13 cellular contexts compared by ENCODE assay signal in the genomic region with DNA sequence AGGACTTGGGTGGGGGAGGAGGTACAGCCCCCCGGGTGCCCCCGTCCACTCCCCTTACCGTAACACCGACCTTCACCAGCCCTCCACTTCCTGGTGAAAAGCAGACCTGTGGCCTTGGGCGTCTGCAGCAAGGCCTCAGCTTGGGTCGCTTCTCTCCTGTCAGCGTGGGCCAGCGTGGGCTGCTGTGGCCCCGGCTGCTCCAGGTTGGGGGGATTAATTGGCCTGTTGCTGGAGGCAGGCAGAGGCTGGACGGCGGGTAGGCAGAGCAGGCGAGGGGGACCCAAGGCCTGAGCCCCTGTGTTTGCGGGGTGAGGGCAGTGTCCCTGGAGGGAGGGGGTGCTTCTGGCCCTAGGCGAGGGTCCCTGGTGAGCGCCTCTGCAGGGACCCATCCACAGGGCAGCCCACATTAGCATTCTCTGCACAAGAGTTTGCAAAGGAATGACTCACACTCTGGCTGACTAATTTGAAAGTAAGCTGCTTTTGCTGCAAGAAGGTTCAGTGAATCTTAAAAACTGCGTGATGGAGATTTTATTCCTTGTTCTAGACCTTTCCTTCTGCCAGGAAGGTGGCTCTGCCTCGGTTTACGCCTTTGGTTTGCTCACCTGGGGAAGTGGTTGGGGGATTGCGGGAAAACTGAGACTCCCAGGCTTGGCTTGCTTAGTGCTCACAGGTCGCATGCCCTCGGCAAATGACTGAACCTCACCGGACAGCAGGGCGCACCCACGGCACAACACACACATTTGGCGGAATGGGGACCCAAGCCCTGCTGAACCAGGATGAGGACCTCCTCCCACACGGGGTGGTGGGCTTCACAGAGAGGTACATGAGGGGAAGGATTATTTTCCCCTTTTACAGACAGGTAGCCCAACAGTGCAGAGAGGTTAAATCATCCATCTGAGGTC. TPM values are rescaled to one million over a fixed set of nuclear protein-coding genes. Genes with fewer than 3 reads are reported as not detected.
DNase-seq lines count a peak whose midpoint lies in the region; TF ChIP-seq lines count a peak whose summit lies in the region.
"Had no signal": no experiment of that assay in that cellular context is flagged by ENCODE, and none has a peak within 500 bp of the region (broad histone marks: within the 10 kb centered on the region; RNA-seq: fewer than 3 reads in every experiment).

No MANE protein-coding gene starts in this region.

- H2AFZ ChIP-seq in H9 (ENCODE audit: low read length) (no peak overlapping the region), fibroblast of lung (ENCODE audit: low read length) (no peak overlapping the region)

- no peak overlapping the region for H2BK5ac ChIP-seq in H9 (ENCODE audit: insufficient read length, low read length)

- no peak overlapping the region for H2BK20ac ChIP-seq in H9 (ENCODE audit: low read depth, low read length, poor library complexity, severe bottlenecking)

- H3K36me3 ChIP-seq in fibroblast of lung (ENCODE audit: control insufficient read depth, insufficient read depth, low read length): no peaks in the 10 kb centered on the region

- no peaks in the 10 kb centered on the region for H3K79me1 ChIP-seq in H9 (ENCODE audit: insufficient read depth, low read depth, low read length, poor library complexity, severe bottlenecking)

- no peak overlapping the region for H4K5ac ChIP-seq in H9 (ENCODE audit: insufficient read length, low read depth, low read length)

- H3K4me1 ChIP-seq in H9 (ENCODE audit: insufficient read depth, low read length): no peaks in the 10 kb centered on the region; the same call in 1 of the 2 replicates
- H3K4me1 ChIP-seq in fibroblast of lung (ENCODE audit: control insufficient read depth, extremely low read depth, insufficient read depth, low read length): no peaks in the 10 kb centered on the region

- H3K56ac ChIP-seq in H9 (ENCODE audit: insufficient read length, low read depth, low read length): no peak overlapping the region

- no peak overlapping the region for H4K91ac ChIP-seq in H9 (ENCODE audit: insufficient read length, low read depth, low read length)

- H3K23ac ChIP-seq in H9 (ENCODE audit: insufficient read length, low read depth, low read length): no peak overlapping the region

- H3K9me3 ChIP-seq in H9 (ENCODE audit: control insufficient read depth, low read depth, low read length) (no peaks in the 10 kb centered on the region), fibroblast of lung (ENCODE audit: control insufficient read depth, insufficient read depth, low read depth, low read length) (no peaks in the 10 kb centered on the region)

- H3K27ac ChIP-seq in H9 (ENCODE audit: insufficient read length, low read depth, low read length) (no peak overlapping the region), fibroblast of lung (ENCODE audit: insufficient read depth, low read length) (no peak overlapping the region)

- peak overlapping the region; percentile 38; the same call in 1 of the 2 replicates for H3K14ac ChIP-seq in H9 (ENCODE audit: insufficient read depth, low read length)

- H3K4ac ChIP-seq in H9 (ENCODE audit: low read depth, low read length): no peak overlapping the region

- H3K9ac ChIP-seq in H9 (ENCODE audit: extremely low read depth, insufficient read length, low read length) (no peak overlapping the region), fibroblast of lung (ENCODE audit: insufficient read depth, low read length) (no peak overlapping the region)

- H3K4me1 Mint-ChIP-seq in H9: peaks cover 19 to 20% of the 10 kb centered on the region in 2 experiments
- H3K4me1 Mint-ChIP-seq: activated CD4-positive, alpha-beta memory T cell treated with anti-CD3 and anti-CD28 coated beads, Interleukin-2, amount 10 ng/mL, durations not matched to agents 7 days and 5 days; activated naive CD8-positive, alpha-beta T cell treated with anti-CD3 and anti-CD28 coated beads, Interleukin-2, amount 50 U/mL, for 24 hours; T-cell had no signal

- no peak overlapping the region for H3K4me3 ChIP-seq in fibroblast of lung (replicated peaks in 1 of 4; ENCODE audit: control extremely low read depth in 1 of 4, insufficient read depth in 1 of 4, low read depth in 3 of 4, low read length in 4 of 4)
- no peak overlapping the region for H3K4me3 ChIP-seq in retinal pigment epithelial cell (ENCODE audit: low read length)

- H3K27me3 ChIP-seq in H9 (ENCODE audit: insufficient read depth, low read length) (no peaks in the 10 kb centered on the region), fibroblast of lung (ENCODE audit: control insufficient read depth, insufficient read depth, low read length) (peaks cover 2% of the 10 kb centered on the region)

- H2BK120ac ChIP-seq in H9 (ENCODE audit: low read depth, low read length, poor library complexity, severe bottlenecking): no peak overlapping the region

- H2BK15ac ChIP-seq in H9 (ENCODE audit: low read depth, low read length): no peak overlapping the region

- no CpG with 5 or more reads among the region's 26 CpGs for WGBS in H9 (ENCODE audit: extremely low coverage, insufficient read length, low lambda C conversion rate)

- H4K20me1 ChIP-seq in H9 (ENCODE audit: control insufficient read depth, insufficient read depth, insufficient read length) (peaks cover 2% of the 10 kb centered on the region), fibroblast of lung (ENCODE audit: control insufficient read depth, extremely low read depth, insufficient read depth, low read length) (no peaks in the 10 kb centered on the region)

- H3K79me2 ChIP-seq in H9 (ENCODE audit: insufficient read depth, low read length) (no peaks in the 10 kb centered on the region; the same call in 1 of the 2 replicates), fibroblast of lung (ENCODE audit: control insufficient read depth, insufficient read depth, low read length) (no peaks in the 10 kb centered on the region)

- H4K8ac ChIP-seq in H9 (replicated peaks; ENCODE audit: insufficient read length, low read depth, low read length): no peak overlapping the region

- H3K4me3 Mint-ChIP-seq in H9: no peak overlapping the region
- H3K4me3 Mint-ChIP-seq: activated CD4-positive, alpha-beta memory T cell treated with anti-CD3 and anti-CD28 coated beads, Interleukin-2, amount 10 ng/mL, durations not matched to agents 7 days and 5 days; activated naive CD8-positive, alpha-beta T cell treated with anti-CD3 and anti-CD28 coated beads, Interleukin-2, amount 50 U/mL, for 24 hours; T-cell had no signal

- H3K27me3 Mint-ChIP-seq in H9 (ENCODE audit: low read depth): peaks cover 14% of the 10 kb centered on the region
- H3K27me3 Mint-ChIP-seq: activated CD4-positive, alpha-beta memory T cell treated with anti-CD3 and anti-CD28 coated beads, Interleukin-2, amount 10 ng/mL, durations not matched to agents 7 days and 5 days; activated naive CD8-positive, alpha-beta T cell treated with anti-CD3 and anti-CD28 coated beads, Interleukin-2, amount 50 U/mL, for 24 hours had no signal

- no peak overlapping the region for H2BK12ac ChIP-seq in H9 (ENCODE audit: insufficient read length, low read depth, low read length)

- no peaks in the 10 kb centered on the region for H3K23me2 ChIP-seq in H9 (ENCODE audit: insufficient read length, low read depth, low read length, poor library complexity, severe bottlenecking)

- H2AK5ac ChIP-seq in H9 (ENCODE audit: insufficient read length, low read length): no peak overlapping the region

- H3K4me2 ChIP-seq in H9 (ENCODE audit: insufficient read depth, insufficient read length, low read length) (no peak overlapping the region), fibroblast of lung (ENCODE audit: extremely low read depth, insufficient read depth, low read length) (no peak overlapping the region)

- TF ChIP-seq CTCF in H9 (conservative IDR thresholded peaks at IDR 0.05): no peak
- no peak for TF ChIP-seq CTCF in fibroblast of lung (conservative IDR thresholded peaks at IDR 0.05 in 1 of 2, IDR thresholded peaks at IDR 0.05 in 1 of 2; ENCODE audit: low read depth in 1 of 2, low read length in 2 of 2)
- no peak for TF ChIP-seq CTCF in retinal pigment epithelial cell (conservative IDR thresholded peaks at IDR 0.05; ENCODE audit: low read depth, low read length)

- H3K27ac Mint-ChIP-seq in H9: peak overlapping the region in 1 of 3 experiments; percentile 85; a peak in 1 of 7 replicates
- H3K27ac Mint-ChIP-seq: activated CD4-positive, alpha-beta memory T cell treated with anti-CD3 and anti-CD28 coated beads, Interleukin-2, amount 10 ng/mL, durations not matched to agents 7 days and 5 days; activated naive CD8-positive, alpha-beta T cell treated with anti-CD3 and anti-CD28 coated beads, Interleukin-2, amount 50 U/mL, for 24 hours; T-cell had no signal

- DNase-seq in H9 (no peak), RPMI7951 (ENCODE audit: low read depth) (peak; percentile 61), fibroblast of lung (ENCODE audit: low read depth in 2 of 2) (peak; percentile 76 to 85), retinal pigment epithelial cell (ENCODE audit: low read depth) (peak; percentile 43), C1 segment of cervical spinal cord (lab: John Stamatoyannopoulos, UW) (no peak), RPMI8226 (no peak), NCI-H1436 treated with DMSO at 0.1 percent for 48 hours (lab: John Stamatoyannopoulos, UW) (no peak), pons (ENCODE audit: low spot score) (no peak)
- DNase-seq: activated CD4-positive, alpha-beta memory T cell treated with anti-CD3 and anti-CD28 coated beads, Interleukin-2, amount 10 ng/mL, durations not matched to agents 7 days and 5 days; activated naive CD8-positive, alpha-beta T cell treated with anti-CD3 and anti-CD28 coated beads, Interleukin-2, amount 50 U/mL, for 24 hours; left colon; NCI-H2171; T-cell had no signal

- 0 out of 7 replicates have a peak, but pooled peaks cover 0 to 1% (median 0%) of the 10 kb centered on the region in 3 experiments for H3K36me3 Mint-ChIP-seq in H9 (ENCODE audit: insufficient read depth in 1 of 3, low read depth in 3 of 3)
- H3K36me3 Mint-ChIP-seq: T-cell had no signal

- H3K9me3 Mint-ChIP-seq in H9: peaks cover 0 to 3% of the 10 kb centered on the region in 2 experiments; a peak in 2 of 5 replicates
- H3K9me3 Mint-ChIP-seq: activated CD4-positive, alpha-beta memory T cell treated with anti-CD3 and anti-CD28 coated beads, Interleukin-2, amount 10 ng/mL, durations not matched to agents 7 days and 5 days; activated naive CD8-positive, alpha-beta T cell treated with anti-CD3 and anti-CD28 coated beads, Interleukin-2, amount 50 U/mL, for 24 hours; T-cell had no signal

- H3T11ph ChIP-seq in H9 (ENCODE audit: low read length): no peak overlapping the region

- H3K18ac ChIP-seq in H9 (ENCODE audit: insufficient read length, low read depth, low read length): no peak overlapping the region

RNA-seq across cellular contexts. Expression of a gene that starts 37.8 kb away (rescaled TPM):
- 2.8 and 3.2 TPM in 2 replicates for total RNA-seq in H9 (2021)
- total RNA-seq in RPMI7951 (2014; rRNA removed; shearing (Covaris generic)): not detected in 2 replicates
- total RNA-seq in fibroblast of lung: not detected in 2 replicates
- polyA plus RNA-seq in fibroblast of lung: not detected in 2 replicates
- polyA plus RNA-seq in fibroblast of lung (2012): not detected in 2 replicates
- not detected in 2 replicates for polyA minus RNA-seq in fibroblast of lung (ENCODE audit: low replicate concordance)
- total RNA-seq: activated CD4-positive, alpha-beta memory T cell treated with anti-CD3 and anti-CD28 coated beads, Interleukin-2, amount 10 ng/mL, durations not matched to agents 7 days and 5 days; left colon had no signal

Comparison
In these comparisons a context has a peak if more than half of its experiments do, and no peak if none do; other contexts are left out.
1. DNase-seq: peak in RPMI7951 (single experiment), fibroblast of lung (2 of 2) and retinal pigment epithelial cell (single experiment); none in H9 (single experiment), C1 segment of cervical spinal cord (0 of 14), RPMI8226 (single experiment), NCI-H1436 treated with DMSO at 0.1 percent for 48 hours (single experiment) and pons (single experiment).